ENCODE assay signal across 8 cellular contexts in the genomic region with DNA sequence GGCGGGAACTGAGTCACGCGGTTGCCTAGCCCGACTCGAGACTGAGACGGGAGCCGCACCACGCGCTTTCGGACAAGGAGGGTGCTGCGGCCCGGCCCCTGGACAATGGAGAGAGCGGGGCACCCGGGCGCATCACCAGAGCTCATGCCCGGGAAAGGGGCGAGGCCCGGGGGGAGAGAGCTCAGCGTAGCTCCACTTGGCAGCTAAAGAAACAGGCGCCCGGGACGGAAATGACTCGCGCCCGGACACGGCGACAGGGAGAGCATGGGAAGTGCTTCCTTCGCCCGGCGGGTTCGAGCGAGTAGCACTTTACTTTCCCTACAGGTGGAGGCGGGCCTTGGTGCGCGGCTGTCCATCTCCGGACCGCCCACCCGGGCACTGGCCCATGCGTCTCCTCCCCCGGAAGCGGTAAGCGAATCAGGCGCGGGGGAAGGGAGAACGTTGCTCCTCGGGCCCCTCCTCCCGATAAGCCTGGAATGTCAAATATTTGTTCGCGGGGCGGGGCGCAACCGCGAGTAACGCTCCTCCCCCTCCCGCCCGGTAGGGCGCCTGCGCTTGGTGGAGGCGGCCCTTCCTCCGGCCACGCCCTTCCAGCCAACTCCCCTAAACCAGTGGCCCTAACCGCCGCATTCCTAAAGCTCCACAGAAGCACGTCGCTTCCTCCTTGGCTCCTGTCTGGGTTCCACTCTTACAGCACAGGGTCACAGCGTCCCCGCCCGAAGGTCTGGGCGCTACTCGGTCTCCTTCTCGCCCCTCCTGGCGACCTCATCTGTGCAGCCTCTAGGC.
DNase-seq lines count a peak whose midpoint lies in the region; ATAC-seq lines count a peak whose summit lies in the region.

No MANE protein-coding gene starts in this region.

- peak; percentile 100 for DNase-seq in AG08395 (ENCODE audit: low spot score)
- peak; percentile 90 for DNase-seq in NCI-H510A (lab: John Stamatoyannopoulos, UW)
- peak; percentile 88 to 92 for DNase-seq in activated CD4-positive, alpha-beta T cell treated with anti-CD3 and anti-CD28 coated beads for 4 hours
- DNase-seq in kidney glomerular epithelial cell (lab: John Stamatoyannopoulos, UW): peak; percentile 98
- peak; percentile 96 for DNase-seq in stimulated activated CD4-positive, alpha-beta T cell treated with anti-CD3 and anti-CD28 coated beads, Interleukin-15, amount 100 ng/mL, for 24 hours

- ATAC-seq in GM19025 (IDR thresholded peaks at IDR 0.05; ENCODE audit: low read depth, unreplicated experiment) (peak; percentile 79), HG03196 (IDR thresholded peaks at IDR 0.05; ENCODE audit: unreplicated experiment) (peak; percentile 82)

- peak overlapping the region; percentile 60 for H3K27ac ChIP-seq in cingulate gyrus (ENCODE audit: low read depth, low read length)

Comparison
In these comparisons a context has a peak if more than half of its experiments do, and no peak if none do; other contexts are left out.
1. Peak in every context shown above with its lines: DNase-seq, ATAC-seq and H3K27ac ChIP-seq.